ENCODE assay signal across 8 cellular contexts in the genomic region with DNA sequence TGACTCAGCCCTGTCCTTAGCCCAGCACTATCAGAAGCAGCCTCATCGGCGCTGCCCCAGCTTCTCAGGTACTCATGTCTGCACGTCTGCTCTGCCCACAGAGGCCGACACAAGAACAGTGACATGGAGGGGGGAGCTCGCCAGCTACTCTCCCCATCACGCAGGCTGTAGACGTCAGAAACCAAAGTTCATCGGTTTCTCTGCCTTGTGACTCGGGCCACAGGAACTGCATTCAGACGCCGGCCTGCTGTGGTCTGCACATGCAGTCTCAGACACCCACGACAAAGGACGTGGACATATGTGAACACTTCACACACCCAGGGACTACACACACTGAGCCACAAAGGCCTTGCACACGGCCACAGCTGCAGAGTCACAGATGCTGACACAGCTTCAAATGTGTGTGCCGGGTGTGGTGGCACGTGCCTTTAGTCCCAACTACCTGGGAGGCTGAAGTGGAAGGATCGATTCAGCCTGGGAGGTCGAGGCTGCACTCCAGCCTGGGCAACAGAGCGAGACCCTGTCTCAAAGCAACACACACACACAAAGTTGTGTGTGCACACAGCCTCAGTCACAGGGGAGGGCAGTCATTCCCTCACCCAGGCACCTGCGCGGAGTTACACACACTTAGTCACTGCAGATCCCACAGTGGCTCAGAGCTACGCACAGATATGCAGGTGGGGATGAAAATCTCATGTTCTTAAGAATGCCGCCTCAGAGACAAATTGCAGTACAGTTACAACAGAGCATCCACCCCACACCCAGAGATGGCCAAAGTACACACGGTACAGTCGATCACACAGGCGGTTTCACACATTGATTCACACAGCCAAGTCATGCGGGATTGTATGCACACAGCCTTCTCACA. TPM values are rescaled to one million over a fixed set of nuclear protein-coding genes. Genes with fewer than 3 reads are reported as not detected.
DNase-seq lines count a peak whose midpoint lies in the region; ATAC-seq and TF ChIP-seq lines count a peak whose summit lies in the region.

No MANE protein-coding gene starts in this region.

- no peaks in the 10 kb centered on the region for H3K9me2 ChIP-seq in OCI-LY7 (ENCODE audit: insufficient read depth, low read length)

- H3K27me3 ChIP-seq in psoas muscle (ENCODE audit: insufficient read depth in 3 of 3, low read length in 2 of 3) = no peaks in the 10 kb centered on the region

- no peaks in the 10 kb centered on the region for H3K27me3 Mint-ChIP-seq in activated T-helper 2 cell treated with anti-CD3 and anti-CD28 coated beads, Interferon-gamma antibody, Interleukin-2, Interleukin-4, amounts not matched to agents 10 μg/mL and 5 μg/mL and 100 μg/mL, durations not matched to agents 14 hours and 24 hours and 36 hours (ENCODE audit: low read depth)
- H3K27me3 Mint-ChIP-seq in glutamatergic neuron (ENCODE audit: unreplicated experiment) = peaks cover 15% of the 10 kb centered on the region

- no peaks in the 10 kb centered on the region for H3K9me3 ChIP-seq in OCI-LY7 (ENCODE audit: low read length)
- H3K9me3 ChIP-seq in psoas muscle = no peaks in the 10 kb centered on the region

- H3K4me1 ChIP-seq in OCI-LY7 (ENCODE audit: insufficient read depth, low read length, poor library complexity, severe bottlenecking) (peaks cover 87% of the 10 kb centered on the region), psoas muscle (peaks cover 40% of the 10 kb centered on the region)

- intact Hi-C loops in OCI-LY7 (cut with micrococcal nuclease; ENCODE audit: unreplicated experiment) (loop anchor here (10.0 kb wide), 2 partner anchors 547 to 553 kb away; no protein-coding TSS in a partner anchor), psoas muscle (cut with DNase I) (no loop called here)
- intact Hi-C loops in activated T-helper 2 cell treated with anti-CD3 and anti-CD28 coated beads, Interferon-gamma antibody, Interleukin-2, Interleukin-4, amounts not matched to agents 10 μg/mL and 5 μg/mL and 100 μg/mL, durations not matched to agents 14 hours and 24 hours and 36 hours (cut with micrococcal nuclease) = loop anchor here (1.0 to 10.0 kb wide), 2 partner anchors 10 to 547 kb away; no protein-coding TSS in a partner anchor

- WGBS in psoas muscle, 3 donors = 43 to 51% (median 45%) methylated on average over 27 of the region's 27 CpGs

- H3K79me2 ChIP-seq in OCI-LY7 (ENCODE audit: insufficient read depth, low read depth, low read length) = peaks cover under 1% of the 10 kb centered on the region

- ATAC-seq in psoas muscle (peak in 2 of 4 donors; percentile 0), HG03520 (IDR thresholded peaks at IDR 0.05; ENCODE audit: unreplicated experiment) (no peak)

- peak overlapping the region; percentile 79 for H3K4me3 Mint-ChIP-seq in activated T-helper 2 cell treated with anti-CD3 and anti-CD28 coated beads, Interferon-gamma antibody, Interleukin-2, Interleukin-4, amounts not matched to agents 10 μg/mL and 5 μg/mL and 100 μg/mL, durations not matched to agents 14 hours and 24 hours and 36 hours (ENCODE audit: low read depth)
- peak overlapping the region; percentile 81 for H3K4me3 Mint-ChIP-seq in glutamatergic neuron (ENCODE audit: unreplicated experiment)

- peaks cover 58% of the 10 kb centered on the region for H3K4me1 Mint-ChIP-seq in activated T-helper 2 cell treated with anti-CD3 and anti-CD28 coated beads, Interferon-gamma antibody, Interleukin-2, Interleukin-4, amounts not matched to agents 10 μg/mL and 5 μg/mL and 100 μg/mL, durations not matched to agents 14 hours and 24 hours and 36 hours (ENCODE audit: low read depth)
- H3K4me1 Mint-ChIP-seq in glutamatergic neuron (ENCODE audit: low read depth, unreplicated experiment) = peaks cover 20% of the 10 kb centered on the region

- peak overlapping the region; percentile 96 for H3K27ac Mint-ChIP-seq in activated T-helper 2 cell treated with anti-CD3 and anti-CD28 coated beads, Interferon-gamma antibody, Interleukin-2, Interleukin-4, amounts not matched to agents 10 μg/mL and 5 μg/mL and 100 μg/mL, durations not matched to agents 14 hours and 24 hours and 36 hours
- H3K27ac Mint-ChIP-seq in glutamatergic neuron (ENCODE audit: unreplicated experiment) = peak overlapping the region; percentile 74

- TSS peak; percentile 65 for BruUV-seq in OCI-LY7 (replicated peaks; lab: Mats Ljungman, UMichigan)

- CTCF ChIA-PET in OCI-LY7 (lab: Charles Lee; ENCODE audit: unreplicated experiment) = interaction anchor here (0.6 to 1.1 kb wide), 2 partner anchors 10 to 79 kb away, joined by 3 to 15 read pairs; a partner anchor contains a TSS

- H4K20me1 ChIP-seq in OCI-LY7 (ENCODE audit: insufficient read depth, low read length) = no peaks in the 10 kb centered on the region

- POLR2A ChIA-PET in OCI-LY7 (lab: Charles Lee) = interaction anchor here (0.6 to 2.1 kb wide), 5 partner anchors 10 to 45 kb away, joined by 3 to 6 read pairs (median 5); a partner anchor contains a TSS

- H3K4me3 ChIP-seq in OCI-LY7 (ENCODE audit: low read depth, low read length, poor library complexity, severe bottlenecking) (peak overlapping the region; percentile 62), psoas muscle (peak overlapping the region; percentile 71)

- DNase-seq in NCI-H2171 treated with DMSO at 0.1 percent for 48 hours (lab: John Stamatoyannopoulos, UW) (peak; percentile 59), NCI-H2171 (lab: John Stamatoyannopoulos, UW) (no peak), OCI-LY7 (ENCODE audit: low spot score) (peak; percentile 68), glutamatergic neuron (no peak), psoas muscle (peak; percentile 51 to 76), NCI-H187 (lab: John Stamatoyannopoulos, UW) (no peak)
- DNase-seq in activated T-helper 2 cell treated with anti-CD3 and anti-CD28 coated beads, Interferon-gamma antibody, Interleukin-2, Interleukin-4, amounts not matched to agents 10 μg/mL and 5 μg/mL and 100 μg/mL, durations not matched to agents 14 hours and 24 hours and 36 hours (ENCODE audit: low spot score) = peak; percentile 85

- no peaks in the 10 kb centered on the region for H3K9me3 Mint-ChIP-seq in activated T-helper 2 cell treated with anti-CD3 and anti-CD28 coated beads, Interferon-gamma antibody, Interleukin-2, Interleukin-4, amounts not matched to agents 10 μg/mL and 5 μg/mL and 100 μg/mL, durations not matched to agents 14 hours and 24 hours and 36 hours
- H3K9me3 Mint-ChIP-seq in glutamatergic neuron (ENCODE audit: unreplicated experiment) = peaks cover 19% of the 10 kb centered on the region

- no peak for TF ChIP-seq CTCF in OCI-LY7 (conservative IDR thresholded peaks at IDR 0.05; ENCODE audit: low read length)
- TF ChIP-seq CTCF in glutamatergic neuron (IDR thresholded peaks at IDR 0.05; ENCODE audit: partially characterized antibody, unreplicated experiment) = no peak
- TF ChIP-seq CTCF in psoas muscle (IDR thresholded peaks at IDR 0.05) = no peak

- H3K4me2 ChIP-seq in OCI-LY7 (ENCODE audit: low read length) = peak overlapping the region; percentile 96

- peaks cover 14% of the 10 kb centered on the region for H3K36me3 ChIP-seq in OCI-LY7 (ENCODE audit: insufficient read depth, low read length)
- H3K36me3 ChIP-seq in psoas muscle (ENCODE audit: insufficient read depth in 1 of 2, low read depth in 1 of 2) = no peaks in the 10 kb centered on the region

- peak overlapping the region; percentile 12; the same call in 1 of the 2 replicates for H2AFZ ChIP-seq in OCI-LY7 (ENCODE audit: low read length)

- H3K27ac ChIP-seq in OCI-LY7 (ENCODE audit: low read depth, low read length, poor library complexity, severe bottlenecking) (peak overlapping the region; percentile 91), psoas muscle (peak overlapping the region; percentile 96)

- H3K36me3 Mint-ChIP-seq in activated T-helper 2 cell treated with anti-CD3 and anti-CD28 coated beads, Interferon-gamma antibody, Interleukin-2, Interleukin-4, amounts not matched to agents 10 μg/mL and 5 μg/mL and 100 μg/mL, durations not matched to agents 14 hours and 24 hours and 36 hours (ENCODE audit: low read depth) = peaks cover 16% of the 10 kb centered on the region
- no peaks in the 10 kb centered on the region for H3K36me3 Mint-ChIP-seq in glutamatergic neuron (ENCODE audit: unreplicated experiment)

RNA-seq across cellular contexts. Expression of a gene that starts 4.9 kb away (rescaled TPM):
- total RNA-seq in OCI-LY7 (2014; rRNA removed; shearing (Covaris generic)) = 19.4 and 21.8 TPM in 2 replicates
- 55.9 and 57.2 TPM in 2 replicates for total RNA-seq in OCI-LY7 (2022)
- total RNA-seq in activated T-helper 2 cell treated with anti-CD3 and anti-CD28 coated beads, Interferon-gamma antibody, Interleukin-2, Interleukin-4, amounts not matched to agents 10 μg/mL and 5 μg/mL and 100 μg/mL, durations not matched to agents 14 hours and 24 hours and 36 hours = 45.4 and 46.9 TPM in 2 replicates
- total RNA-seq in glutamatergic neuron (ENCODE audit: unreplicated experiment) = 3.1 TPM
- 100 to 1,000 TPM in 3 of 4 donors, 10 to 100 TPM in 1; 32.1 to 391 (median 184) TPM for total RNA-seq in psoas muscle
- 100 to 1,000 TPM in 1 of 3 donors, 10 to 100 TPM in 2; 80.8 to 178 (median 83.3) TPM for polyA plus RNA-seq in psoas muscle

RNA-seq across cellular contexts. Expression of a gene that starts 10.6 kb away (rescaled TPM):
- 15.7 and 28.3 TPM in 2 replicates for total RNA-seq in OCI-LY7 (2014; rRNA removed; shearing (Covaris generic))
- total RNA-seq in OCI-LY7 (2022) (31.2 and 31.3 TPM in 2 replicates), glutamatergic neuron (ENCODE audit: unreplicated experiment) (30.1 TPM), psoas muscle (10 to 100 TPM; 25.0 to 33.6 (median 30.2) TPM)
- total RNA-seq in activated T-helper 2 cell treated with anti-CD3 and anti-CD28 coated beads, Interferon-gamma antibody, Interleukin-2, Interleukin-4, amounts not matched to agents 10 μg/mL and 5 μg/mL and 100 μg/mL, durations not matched to agents 14 hours and 24 hours and 36 hours = 32.3 and 34.7 TPM in 2 replicates
- 10 to 100 TPM; 25.0 to 51.7 (median 26.9) TPM for polyA plus RNA-seq in psoas muscle

RNA-seq across cellular contexts. Expression of a gene that starts 10.7 kb away (rescaled TPM):
- 28.3 and 30.4 TPM in 2 replicates for total RNA-seq in OCI-LY7 (2014; rRNA removed; shearing (Covaris generic))
- total RNA-seq in OCI-LY7 (2022) (65.9 and 68.2 TPM in 2 replicates), glutamatergic neuron (ENCODE audit: unreplicated experiment) (205 TPM), psoas muscle (1 to 10 TPM; 6.8 to 8.0 (median 7.4) TPM)
- total RNA-seq in activated T-helper 2 cell treated with anti-CD3 and anti-CD28 coated beads, Interferon-gamma antibody, Interleukin-2, Interleukin-4, amounts not matched to agents 10 μg/mL and 5 μg/mL and 100 μg/mL, durations not matched to agents 14 hours and 24 hours and 36 hours = 49.8 and 50.7 TPM in 2 replicates
- polyA plus RNA-seq in psoas muscle = 1 to 10 TPM; 2.4 to 3.0 (median 2.7) TPM

RNA-seq across cellular contexts. Expression of a gene that starts 10.9 kb away (rescaled TPM):
- 33.1 and 35.4 TPM in 2 replicates for total RNA-seq in OCI-LY7 (2014; rRNA removed; shearing (Covaris generic))
- 45.9 and 46.8 TPM in 2 replicates for total RNA-seq in OCI-LY7 (2022)
- 49.5 and 51.1 TPM in 2 replicates for total RNA-seq in activated T-helper 2 cell treated with anti-CD3 and anti-CD28 coated beads, Interferon-gamma antibody, Interleukin-2, Interleukin-4, amounts not matched to agents 10 μg/mL and 5 μg/mL and 100 μg/mL, durations not matched to agents 14 hours and 24 hours and 36 hours
- total RNA-seq in glutamatergic neuron (ENCODE audit: unreplicated experiment) = 36.2 TPM
- 10 to 100 TPM; 33.7 to 38.0 (median 34.6) TPM for total RNA-seq in psoas muscle
- polyA plus RNA-seq in psoas muscle = 10 to 100 TPM; 34.1 to 58.0 (median 37.6) TPM

RNA-seq across cellular contexts. Expression of a gene that starts 34.0 kb away (rescaled TPM):
- 538 and 634 TPM in 2 replicates for total RNA-seq in OCI-LY7 (2014; rRNA removed; shearing (Covaris generic))
- total RNA-seq in OCI-LY7 (2022) = 3,661 and 4,044 TPM in 2 replicates
- total RNA-seq in activated T-helper 2 cell treated with anti-CD3 and anti-CD28 coated beads, Interferon-gamma antibody, Interleukin-2, Interleukin-4, amounts not matched to agents 10 μg/mL and 5 μg/mL and 100 μg/mL, durations not matched to agents 14 hours and 24 hours and 36 hours = 2,627 and 2,674 TPM in 2 replicates
- 912 TPM for total RNA-seq in glutamatergic neuron (ENCODE audit: unreplicated experiment)
- total RNA-seq in psoas muscle = 1,000 to 10,000 TPM; 1,186 to 1,958 (median 1,553) TPM
- 1,000 to 10,000 TPM; 2,324 to 3,255 (median 2,994) TPM for polyA plus RNA-seq in psoas muscle

Comparison
In these comparisons a context has a peak if more than half of its experiments do, and no peak if none do; other contexts are left out.
1. DNase-seq: peak in NCI-H2171 treated with DMSO at 0.1 percent for 48 hours (single experiment), OCI-LY7 (single experiment), activated T-helper 2 cell treated with anti-CD3 and anti-CD28 coated beads, Interferon-gamma antibody, Interleukin-2, Interleukin-4, amounts not matched to agents 10 μg/mL and 5 μg/mL and 100 μg/mL, durations not matched to agents 14 hours and 24 hours and 36 hours (single experiment) and psoas muscle (2 of 2); none in NCI-H2171 (single experiment), glutamatergic neuron (single experiment) and NCI-H187 (0 of 2).
2. intact Hi-C loops: an anchor here in OCI-LY7 (10.0 kb wide) and activated T-helper 2 cell treated with anti-CD3 and anti-CD28 coated beads, Interferon-gamma antibody, Interleukin-2, Interleukin-4, amounts not matched to agents 10 μg/mL and 5 μg/mL and 100 μg/mL, durations not matched to agents 14 hours and 24 hours and 36 hours (1.0 to 10.0 kb wide); none called in psoas muscle.